ENCODE assay signal across 13 cellular contexts in genomic region chr1:31923905-31924304, GRCh38. TPM values are rescaled to one million over a fixed set of nuclear protein-coding genes. Genes with fewer than 3 reads are reported as not detected.
DNase-seq lines count a peak whose midpoint lies in the region; ATAC-seq and TF ChIP-seq lines count a peak whose summit lies in the region.
"Had no signal": no experiment of that assay in that cellular context is flagged by ENCODE, and none has a peak within 500 bp of the region (broad histone marks: within the 10 kb centered on the region; RNA-seq: fewer than 3 reads in every experiment).

No MANE protein-coding gene starts in this region.

- no peak for ATAC-seq in activated T-cell treated with anti-CD3 and anti-CD28 coated beads, Interleukin-2, amount 50 U/mL, for 72 hours (replicated peaks in 1 of 2)
- no peak for ATAC-seq in activated naive CD8-positive, alpha-beta T cell treated with anti-CD3 and anti-CD28 coated beads, Interleukin-2, amount 50 U/mL, for 24 hours
- ATAC-seq in HG03521 (IDR thresholded peaks at IDR 0.05; ENCODE audit: unreplicated experiment) (no peak), aorta (ENCODE audit: low FRiP score) (no peak)
- ATAC-seq: gastroesophageal sphincter, left lobe of liver, SK-N-SH treated with all-trans-retinoic acid at 6 μM for 48 hours had no signal

- peaks cover 87% of the 10 kb centered on the region for H3K4me1 Mint-ChIP-seq in activated T-cell treated with anti-CD3 and anti-CD28 coated beads, Interleukin-2, amount 50 U/mL, for 72 hours (ENCODE audit: low read depth)
- H3K4me1 Mint-ChIP-seq in activated naive CD8-positive, alpha-beta T cell treated with anti-CD3 and anti-CD28 coated beads, Interleukin-2, amount 50 U/mL, for 24 hours = peaks cover 85% of the 10 kb centered on the region

- H3K4me3 ChIP-seq in aorta (ENCODE audit: low read length in 2 of 2) (no peak overlapping the region), adrenal gland (peak overlapping the region in 1 of 4 donors; percentile 8)
- H3K4me3 ChIP-seq: gastroesophageal sphincter, HAP-1 had no signal

- H3K36me3 ChIP-seq in aorta (ENCODE audit: control insufficient read depth in 1 of 2, insufficient read depth in 2 of 2, low read length in 1 of 2) = no peaks in the 10 kb centered on the region
- H3K36me3 ChIP-seq in adrenal gland (replicated peaks in 1 of 2) = no peaks in the 10 kb centered on the region

- H3K4me1 ChIP-seq in aorta (ENCODE audit: control insufficient read depth in 1 of 2, insufficient read depth in 2 of 2, low read length in 2 of 2) (peaks cover 2 to 6% of the 10 kb centered on the region in 2 donors), adrenal gland (replicated peaks in 1 of 2) (peaks cover 28 to 81% of the 10 kb centered on the region in 2 donors)

- DNase-seq in activated T-cell treated with anti-CD3 and anti-CD28 coated beads, Interleukin-2, amount 50 U/mL, for 72 hours = no peak
- DNase-seq in activated T-cell treated with anti-CD3 and anti-CD28 coated beads, Interleukin-2, amount 50 U/mL, for 48 hours = no peak
- DNase-seq in activated naive CD8-positive, alpha-beta T cell treated with anti-CD3 and anti-CD28 coated beads, Interleukin-2, amount 50 U/mL, for 24 hours = no peak
- DNase-seq in lung microvascular endothelial cell (ENCODE audit: low read depth in 2 of 2) (peak; percentile 23 to 54), superior temporal gyrus (ENCODE audit: extremely low spot score) (peak; percentile 84), aorta (no peak), adrenal gland (no peak)
- DNase-seq: NCI-H526 treated with DMSO at 0.1 percent for 48 hours had no signal

- peak overlapping the region; percentile 96 for H3K27ac Mint-ChIP-seq in activated T-cell treated with anti-CD3 and anti-CD28 coated beads, Interleukin-2, amount 50 U/mL, for 72 hours
- H3K27ac Mint-ChIP-seq in activated naive CD8-positive, alpha-beta T cell treated with anti-CD3 and anti-CD28 coated beads, Interleukin-2, amount 50 U/mL, for 24 hours = peak overlapping the region; percentile 76

- peaks cover 0 to 2% of the 10 kb centered on the region in 2 donors for H3K9me3 Mint-ChIP-seq in activated T-cell treated with anti-CD3 and anti-CD28 coated beads, Interleukin-2, amount 50 U/mL, for 72 hours
- no peaks in the 10 kb centered on the region for H3K9me3 Mint-ChIP-seq in activated naive CD8-positive, alpha-beta T cell treated with anti-CD3 and anti-CD28 coated beads, Interleukin-2, amount 50 U/mL, for 24 hours

- peaks cover 4 to 32% of the 10 kb centered on the region in 2 donors for H3K36me3 Mint-ChIP-seq in activated T-cell treated with anti-CD3 and anti-CD28 coated beads, Interleukin-2, amount 50 U/mL, for 72 hours (ENCODE audit: insufficient read depth in 2 of 2)
- H3K36me3 Mint-ChIP-seq in activated naive CD8-positive, alpha-beta T cell treated with anti-CD3 and anti-CD28 coated beads, Interleukin-2, amount 50 U/mL, for 24 hours (ENCODE audit: low read depth) = peaks cover 37% of the 10 kb centered on the region

- TF ChIP-seq POLR2A in adrenal gland (IDR thresholded peaks at IDR 0.05) = no peak

- no peaks in the 10 kb centered on the region for H3K9me3 ChIP-seq in aorta (ENCODE audit: control insufficient read depth, low read length)
- no peaks in the 10 kb centered on the region for H3K9me3 ChIP-seq in adrenal gland (replicated peaks in 1 of 3)
- H3K9me3 ChIP-seq: HAP-1 had no signal

- WGBS in aorta, 2 donors = 47 to 51% methylated on average over 2 of the region's 2 CpGs
- 61 to 69% (median 67%) methylated on average over 2 of the region's 2 CpGs for whole genome bisulfite sequencing in adrenal gland, 4 donors

- H3K27ac ChIP-seq in aorta (ENCODE audit: low read depth in 1 of 2, low read length in 2 of 2) (no peak overlapping the region), adrenal gland (no peak overlapping the region)

- no peak for TF ChIP-seq CTCF in adrenal gland (IDR thresholded peaks at IDR 0.05)

- H3K4me3 Mint-ChIP-seq in activated T-cell treated with anti-CD3 and anti-CD28 coated beads, Interleukin-2, amount 50 U/mL, for 72 hours = peak overlapping the region; percentile 85 to 88
- peak overlapping the region; percentile 32 for H3K4me3 Mint-ChIP-seq in activated naive CD8-positive, alpha-beta T cell treated with anti-CD3 and anti-CD28 coated beads, Interleukin-2, amount 50 U/mL, for 24 hours

- intact Hi-C loops in aorta (cut with DNase I) = no loop called here
- intact Hi-C loops in adrenal gland (cut with DNase I) = no loop called here

- no peaks in the 10 kb centered on the region for H3K27me3 ChIP-seq in aorta (ENCODE audit: control insufficient read depth in 1 of 2, insufficient read depth in 2 of 2, low read length in 1 of 2)
- H3K27me3 ChIP-seq in adrenal gland = no peaks in the 10 kb centered on the region
- H3K27me3 ChIP-seq: gastroesophageal sphincter had no signal

- no peaks in the 10 kb centered on the region for H3K27me3 Mint-ChIP-seq in activated T-cell treated with anti-CD3 and anti-CD28 coated beads, Interleukin-2, amount 50 U/mL, for 72 hours (ENCODE audit: low read depth)
- no peaks in the 10 kb centered on the region for H3K27me3 Mint-ChIP-seq in activated naive CD8-positive, alpha-beta T cell treated with anti-CD3 and anti-CD28 coated beads, Interleukin-2, amount 50 U/mL, for 24 hours

RNA-seq across cellular contexts. Expression of gene PTP4A2, which starts 14.3 kb away (rescaled TPM):
- total RNA-seq in activated T-cell treated with anti-CD3 and anti-CD28 coated beads, Interleukin-2, amount 50 U/mL, for 72 hours = 100 to 1,000 TPM; 437 to 541 TPM
- total RNA-seq in lung microvascular endothelial cell = 152 and 256 TPM in 2 replicates
- total RNA-seq in aorta = 100 to 1,000 TPM; 230 to 244 TPM
- polyA plus RNA-seq in aorta = 100 to 1,000 TPM in 1 of 2 donors, 10 to 100 TPM in 1; 72.0 to 147 TPM
- total RNA-seq in adrenal gland = 100 to 1,000 TPM in 6 of 8 donors, 10 to 100 TPM in 2; 75.9 to 268 (median 185) TPM
- 100 to 1,000 TPM in 1 of 3 donors, 10 to 100 TPM in 2; 51.8 to 371 (median 56.2) TPM for polyA plus RNA-seq in adrenal gland

Comparison
In these comparisons a context has a peak if more than half of its experiments do, and no peak if none do; other contexts are left out.
1. DNase-seq: peak in lung microvascular endothelial cell (2 of 2) and superior temporal gyrus (single experiment); none in activated T-cell treated with anti-CD3 and anti-CD28 coated beads, Interleukin-2, amount 50 U/mL, for 72 hours (0 of 2), activated T-cell treated with anti-CD3 and anti-CD28 coated beads, Interleukin-2, amount 50 U/mL, for 48 hours (0 of 2), activated naive CD8-positive, alpha-beta T cell treated with anti-CD3 and anti-CD28 coated beads, Interleukin-2, amount 50 U/mL, for 24 hours (single experiment), aorta (0 of 2) and adrenal gland (0 of 7).